ENCODE assay signal across 15 cellular contexts in genomic region chrX:124344246-124344645, GRCh38. TPM values are rescaled to one million over a fixed set of nuclear protein-coding genes. Genes with fewer than 3 reads are reported as not detected.
DNase-seq lines count a peak whose midpoint lies in the region; ATAC-seq and TF ChIP-seq lines count a peak whose summit lies in the region.
"Had no signal": no experiment of that assay in that cellular context is flagged by ENCODE, and none has a peak within 500 bp of the region (broad histone marks: within the 10 kb centered on the region; RNA-seq: fewer than 3 reads in every experiment).

No MANE protein-coding gene starts in this region.

- peak overlapping the region; percentile 9 for H3K4me3 Mint-ChIP-seq in activated naive CD4-positive, alpha-beta T cell treated with anti-CD3 and anti-CD28 coated beads, Interleukin-2, amount 50 U/mL, for 24 hours
- H3K4me3 Mint-ChIP-seq in activated naive CD8-positive, alpha-beta T cell treated with anti-CD3 and anti-CD28 coated beads, Interleukin-2, amount 10 ng/mL, durations not matched to agents 7 days and 5 days, result peak overlapping the region; percentile 81
- H3K4me3 Mint-ChIP-seq: WTC11 had no signal

- POLR2A ChIA-PET in activated naive CD8-positive, alpha-beta T cell treated with anti-CD3 and anti-CD28 coated beads, Interleukin-2, amount 10 ng/mL, durations not matched to agents 7 days and 5 days (lab: Charles Lee), result no interaction called here

- in situ Hi-C loops in GM13977 (cut with MboI; ENCODE audit: low pct_unique_long_range_greater_than_20kb, low sequenced_read_pairs, unreplicated experiment), result no loop called here

- TF ChIP-seq CTCF in GM13977 (IDR thresholded peaks at IDR 0.05; ENCODE audit: extremely low read depth, insufficient read depth, missing control alignments), result no peak

- DNase-seq in activated naive CD4-positive, alpha-beta T cell treated with anti-CD3 and anti-CD28 coated beads, Interleukin-2, amount 50 U/mL, for 16 hours, result no peak
- DNase-seq in Jurkat, Clone E6-1 (ENCODE audit: low read depth, low spot score), result no peak
- no peak for DNase-seq in activated naive CD8-positive, alpha-beta T cell treated with anti-CD3 and anti-CD28 coated beads, Interleukin-2, amount 10 ng/mL, durations not matched to agents 7 days and 5 days
- no peak for DNase-seq in GM13977 (ENCODE audit: low spot score)
- DNase-seq in H4 (ENCODE audit: low spot score), result no peak
- no peak for DNase-seq in NCI-H526 treated with DMSO at 0.1 percent for 48 hours (lab: John Stamatoyannopoulos, UW)
- no peak for DNase-seq in stimulated activated CD4-positive, alpha-beta T cell treated with anti-CD3 and anti-CD28 coated beads, Interleukin-4, amount 100 ng/mL, for 24 hours
- DNase-seq: erythroblast, GF-D8, NCI-H2029 treated with DMSO at 0.1 percent for 48 hours had no signal

- peaks cover 62% of the 10 kb centered on the region for H3K4me1 Mint-ChIP-seq in activated naive CD4-positive, alpha-beta T cell treated with anti-CD3 and anti-CD28 coated beads, Interleukin-2, amount 50 U/mL, for 24 hours
- H3K4me1 Mint-ChIP-seq in activated naive CD8-positive, alpha-beta T cell treated with anti-CD3 and anti-CD28 coated beads, Interleukin-2, amount 10 ng/mL, durations not matched to agents 7 days and 5 days, result peaks cover 50% of the 10 kb centered on the region

- ATAC-seq in activated naive CD8-positive, alpha-beta T cell treated with anti-CD3 and anti-CD28 coated beads, Interleukin-2, amount 10 ng/mL, durations not matched to agents 7 days and 5 days (ENCODE audit: low read depth), result no peak
- ATAC-seq: WTC11 had no signal

- H3K4me3 ChIP-seq in Jurkat, Clone E6-1 (ENCODE audit: low read length), result peak overlapping the region; percentile 28
- H3K4me3 ChIP-seq: lung, prostate gland had no signal

- H3K36me3 Mint-ChIP-seq in activated naive CD4-positive, alpha-beta T cell treated with anti-CD3 and anti-CD28 coated beads, Interleukin-2, amount 50 U/mL, for 24 hours, result no peaks in the 10 kb centered on the region
- H3K36me3 Mint-ChIP-seq in activated naive CD8-positive, alpha-beta T cell treated with anti-CD3 and anti-CD28 coated beads, Interleukin-2, amount 10 ng/mL, durations not matched to agents 7 days and 5 days, result no peaks in the 10 kb centered on the region
- H3K36me3 Mint-ChIP-seq: WTC11 had no signal

- no peaks in the 10 kb centered on the region for H3K27me3 Mint-ChIP-seq in activated naive CD4-positive, alpha-beta T cell treated with anti-CD3 and anti-CD28 coated beads, Interleukin-2, amount 50 U/mL, for 24 hours
- H3K27me3 Mint-ChIP-seq in activated naive CD8-positive, alpha-beta T cell treated with anti-CD3 and anti-CD28 coated beads, Interleukin-2, amount 10 ng/mL, durations not matched to agents 7 days and 5 days, result no peaks in the 10 kb centered on the region

- H3K27ac Mint-ChIP-seq in activated naive CD4-positive, alpha-beta T cell treated with anti-CD3 and anti-CD28 coated beads, Interleukin-2, amount 50 U/mL, for 24 hours, result peak overlapping the region; percentile 83
- peak overlapping the region; percentile 93 for H3K27ac Mint-ChIP-seq in activated naive CD8-positive, alpha-beta T cell treated with anti-CD3 and anti-CD28 coated beads, Interleukin-2, amount 10 ng/mL, durations not matched to agents 7 days and 5 days
- H3K27ac Mint-ChIP-seq: WTC11 had no signal

- H3K9me3 Mint-ChIP-seq in activated naive CD4-positive, alpha-beta T cell treated with anti-CD3 and anti-CD28 coated beads, Interleukin-2, amount 50 U/mL, for 24 hours, result no peaks in the 10 kb centered on the region
- no peaks in the 10 kb centered on the region for H3K9me3 Mint-ChIP-seq in activated naive CD8-positive, alpha-beta T cell treated with anti-CD3 and anti-CD28 coated beads, Interleukin-2, amount 10 ng/mL, durations not matched to agents 7 days and 5 days
- H3K9me3 Mint-ChIP-seq: WTC11 had no signal

RNA-seq across cellular contexts. Expression of gene SH2D1A, which starts 2.1 kb away (rescaled TPM):
- 125 TPM for polyA plus RNA-seq in Jurkat, Clone E6-1 (2012; ENCODE audit: insufficient read depth, insufficient read length)
- total RNA-seq in activated naive CD8-positive, alpha-beta T cell treated with anti-CD3 and anti-CD28 coated beads, Interleukin-2, amount 10 ng/mL, durations not matched to agents 7 days and 5 days, result 10 to 100 TPM; 45.8 to 51.2 TPM
- not detected in 2 replicates for total RNA-seq in H4 (2014; rRNA removed; shearing (Covaris generic))
- total RNA-seq: glomerular endothelial cell had no signal

RNA-seq across cellular contexts. Expression of gene TEX13D, which starts 11.8 kb away (rescaled TPM):
- polyA plus RNA-seq in Jurkat, Clone E6-1 (2012; ENCODE audit: insufficient read depth, insufficient read length), result 0.29 TPM
- not detected for total RNA-seq in activated naive CD8-positive, alpha-beta T cell treated with anti-CD3 and anti-CD28 coated beads, Interleukin-2, amount 10 ng/mL, durations not matched to agents 7 days and 5 days
- total RNA-seq in H4 (2014; rRNA removed; shearing (Covaris generic)), result not detected in 2 replicates
- total RNA-seq: glomerular endothelial cell, lung, WTC11 had no signal

Comparison
In these comparisons a context has a peak if more than half of its experiments do, and no peak if none do; other contexts are left out.
1. RNA of gene SH2D1A, which starts 2.1 kb away (total RNA-seq): 45.8 to 51.2 TPM in activated naive CD8-positive, alpha-beta T cell treated with anti-CD3 and anti-CD28 coated beads, Interleukin-2, amount 10 ng/mL, durations not matched to agents 7 days and 5 days; not detected in H4; every median in the first group is over 10 times any median in the second.